In the genomic region with DNA sequence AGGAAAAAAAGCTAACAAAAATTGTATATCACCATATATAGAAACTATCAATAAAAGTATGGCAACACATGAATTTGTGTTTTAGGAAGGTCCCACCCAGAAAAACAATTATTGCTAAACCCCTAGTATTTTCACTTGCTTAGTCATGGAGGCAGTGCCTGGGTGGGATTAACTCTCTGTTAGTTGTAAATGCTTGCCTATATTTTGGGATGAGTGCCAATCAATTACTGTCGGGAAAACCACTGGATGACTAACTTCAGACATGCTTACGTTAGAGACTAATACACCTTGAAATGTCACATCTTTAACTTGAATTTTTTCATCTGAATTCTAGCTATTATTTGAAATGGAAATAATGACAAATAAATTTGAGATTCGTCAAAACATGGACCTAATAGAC, we compare ENCODE assay signal across 16 cellular contexts. TPM values are rescaled to one million over a fixed set of nuclear protein-coding genes. Genes with fewer than 3 reads are reported as not detected.
DNase-seq lines count a peak whose midpoint lies in the region; FAIRE-seq and TF ChIP-seq lines count a peak whose summit lies in the region.
"Had no signal": no experiment of that assay in that cellular context is flagged by ENCODE, and none has a peak within 500 bp of the region (broad histone marks: within the 10 kb centered on the region; RNA-seq: fewer than 3 reads in every experiment).

No MANE protein-coding gene starts in this region.

- H3K27ac ChIP-seq in keratinocyte (ENCODE audit: control insufficient read depth, insufficient read depth, low read length): peak overlapping the region; percentile 64
- H3K27ac ChIP-seq: thoracic aorta had no signal

- no peaks in the 10 kb centered on the region for H3K79me2 ChIP-seq in keratinocyte (ENCODE audit: control insufficient read depth, insufficient read depth, low read length)

- DNase-seq in EL: peak; percentile 8
- DNase-seq in LoVo (ENCODE audit: low spot score): peak; percentile 7
- DNase-seq in astrocyte of the hippocampus (ENCODE audit: low read depth, low spot score): peak; percentile 17
- DNase-seq in keratinocyte (ENCODE audit: low read depth, low spot score): no peak
- no peak for DNase-seq in stimulated activated CD4-positive, alpha-beta T cell treated with anti-CD3 and anti-CD28 coated beads, Interleukin-1b, Interleukin-23, amount 100 ng/mL, for 48 hours
- no peak for DNase-seq in AG08395 (ENCODE audit: low spot score)
- DNase-seq in HAP-1 (ENCODE audit: low spot score in 2 of 2): no peak
- DNase-seq in NCI-H1694 treated with DMSO at 0.1 percent for 48 hours (lab: John Stamatoyannopoulos, UW): no peak
- DNase-seq: activated CD8-positive, alpha-beta memory T cell treated with anti-CD3 and anti-CD28 coated beads for 24 hours; CD4-positive, alpha-beta memory T cell; glutamatergic neuron; MM.1S; NCI-H1436 treated with DMSO at 0.1 percent for 48 hours; retina had no signal

- no peak overlapping the region for H2AFZ ChIP-seq in keratinocyte (ENCODE audit: control insufficient read depth, low read length)

- no peak overlapping the region for H3K4me2 ChIP-seq in keratinocyte (ENCODE audit: control insufficient read depth, extremely low read depth, insufficient read depth, low read depth, low read length)

- H4K20me1 ChIP-seq in keratinocyte (ENCODE audit: control insufficient read depth, extremely low read depth, insufficient read depth, low read length): no peaks in the 10 kb centered on the region

- no peak for TF ChIP-seq CTCF in keratinocyte (optimal IDR thresholded peaks at IDR 0.05 in 1 of 3, IDR thresholded peaks at IDR 0.05 in 1 of 3, conservative IDR thresholded peaks at IDR 0.05 in 1 of 3; ENCODE audit: extremely low read depth in 1 of 3, insufficient read depth in 2 of 3, low read length in 3 of 3)

- H3K9me3 ChIP-seq in keratinocyte (ENCODE audit: control insufficient read depth, low read depth, low read length) (no peaks in the 10 kb centered on the region), HAP-1 (no peaks in the 10 kb centered on the region)
- H3K9me3 ChIP-seq: thoracic aorta had no signal

- FAIRE-seq in keratinocyte (lab: Jason Lieb, UNC): peak; percentile 69
- FAIRE-seq: endothelial cell of umbilical vein had no signal

- H3K36me3 ChIP-seq in keratinocyte (ENCODE audit: control insufficient read depth in 2 of 2, extremely low read depth in 1 of 2, insufficient read depth in 2 of 2, low read length in 2 of 2) (no peaks in the 10 kb centered on the region), HAP-1 (replicated peaks) (no peaks in the 10 kb centered on the region)
- H3K36me3 ChIP-seq: thoracic aorta had no signal

- no peak overlapping the region for H3K4me3 ChIP-seq in keratinocyte (ENCODE audit: control insufficient read depth in 2 of 3, extremely low read depth in 1 of 3, insufficient read depth in 2 of 3, low read depth in 1 of 3, low read length in 3 of 3)
- H3K4me3 ChIP-seq in HAP-1: no peak overlapping the region
- H3K4me3 ChIP-seq: thoracic aorta had no signal

- dilution Hi-C loops in keratinocyte (cut with MboI; ENCODE audit: extremely low pct_ligation_motif_present, low sequenced_read_pairs): no loop called here

- H3K27me3 ChIP-seq in keratinocyte (ENCODE audit: control insufficient read depth, extremely low read depth, insufficient read depth, low read length) (no peaks in the 10 kb centered on the region), HAP-1 (ENCODE audit: low read depth) (0 out of 2 replicates have a peak, but pooled peaks cover 2% of the 10 kb centered on the region)

- no peak overlapping the region for H3K9ac ChIP-seq in keratinocyte (ENCODE audit: control insufficient read depth, extremely low read depth, insufficient read depth, low read length)

- no peaks in the 10 kb centered on the region for H3K9me1 ChIP-seq in keratinocyte (ENCODE audit: control insufficient read depth, extremely low read depth, insufficient read depth, low read length)

- H3K4me1 ChIP-seq in keratinocyte (ENCODE audit: control insufficient read depth, extremely low read depth, insufficient read depth, low read length) (peaks cover 21% of the 10 kb centered on the region), HAP-1 (no peaks in the 10 kb centered on the region)

- in situ Hi-C loops in HAP-1 (cut with MboI; ENCODE audit: low sequenced_read_pairs): no loop called here

RNA-seq across cellular contexts. Expression of a gene that starts 33.8 kb away (rescaled TPM):
- 0.03 to 0.10 TPM in 2 of 3 replicates, not detected in the other for polyA plus RNA-seq in keratinocyte
- polyA plus RNA-seq in keratinocyte (2011; ENCODE audit: low read depth): 0.44 TPM
- 0.03 TPM in 1 of 2 replicates, not detected in the other for polyA plus RNA-seq in keratinocyte (2011; cell fraction: cytosol; rRNA removed)
- 0.08 and 0.24 TPM in 2 replicates for polyA plus RNA-seq in keratinocyte (2011; cell fraction: nucleus; rRNA removed)
- polyA plus RNA-seq in keratinocyte (2012; ENCODE audit: low replicate concordance): not detected in 2 replicates
- not detected in 3 replicates for polyA minus RNA-seq in keratinocyte
- not detected for polyA minus RNA-seq in keratinocyte (2011; cell fraction: cytosol; rRNA and poly(A)+ RNA removed)
- not detected in 2 replicates for polyA minus RNA-seq in keratinocyte (2011; cell fraction: nucleus; rRNA and poly(A)+ RNA removed)
- polyA plus RNA-seq: CD4-positive, alpha-beta memory T cell; endothelial cell of umbilical vein had no signal

RNA-seq across cellular contexts. Expression of a gene that starts 45.6 kb away (rescaled TPM):
- polyA plus RNA-seq in keratinocyte: 0.26 to 0.73 TPM (median 0.28 TPM) in 3 replicates
- not detected for polyA plus RNA-seq in keratinocyte (2011; ENCODE audit: low read depth)
- polyA plus RNA-seq in keratinocyte (2011; cell fraction: cytosol; rRNA removed): 0.12 and 0.45 TPM in 2 replicates
- polyA plus RNA-seq in keratinocyte (2011; cell fraction: nucleus; rRNA removed): 0.85 and 0.89 TPM in 2 replicates
- polyA plus RNA-seq in keratinocyte (2012; ENCODE audit: low replicate concordance): 0.23 and 0.32 TPM in 2 replicates
- polyA minus RNA-seq in keratinocyte: 0.06 to 0.73 TPM in 2 of 3 replicates, not detected in the other
- not detected for polyA minus RNA-seq in keratinocyte (2011; cell fraction: cytosol; rRNA and poly(A)+ RNA removed)
- 1.1 and 1.5 TPM in 2 replicates for polyA minus RNA-seq in keratinocyte (2011; cell fraction: nucleus; rRNA and poly(A)+ RNA removed)
- polyA plus RNA-seq: CD4-positive, alpha-beta memory T cell had no signal

Comparison
In these comparisons a context has a peak if more than half of its experiments do, and no peak if none do; other contexts are left out.
1. DNase-seq: peak in EL (single experiment), LoVo (single experiment) and astrocyte of the hippocampus (single experiment); none in keratinocyte (single experiment), stimulated activated CD4-positive, alpha-beta T cell treated with anti-CD3 and anti-CD28 coated beads, Interleukin-1b, Interleukin-23, amount 100 ng/mL, for 48 hours (single experiment), AG08395 (single experiment), HAP-1 (0 of 2) and NCI-H1694 treated with DMSO at 0.1 percent for 48 hours (single experiment).